9 cellular contexts compared by ENCODE assay signal in genomic region chr7:31488562-31489203, GRCh38.
A peak's percentile ranks its signal among the peaks of the same experiment; 100 is the strongest.
DNase-seq lines count a peak whose midpoint lies in the region; ATAC-seq lines count a peak whose summit lies in the region.
"Had no signal": no experiment of that assay in that cellular context is flagged by ENCODE, and none has a peak within 500 bp of the region (broad histone marks: within the 10 kb centered on the region; RNA-seq: fewer than 3 reads in every experiment).

No MANE protein-coding gene starts in this region.

- no peaks in the 10 kb centered on the region for H3K27me3 Mint-ChIP-seq in activated naive CD8-positive, alpha-beta T cell treated with anti-CD3 and anti-CD28 coated beads, Interleukin-2, amount 50 U/mL, for 24 hours
- H3K27me3 Mint-ChIP-seq: activated naive CD4-positive, alpha-beta T cell treated with anti-CD3 and anti-CD28 coated beads, Interleukin-2, amount 50 U/mL, for 24 hours had no signal

- no peak overlapping the region for H3K27ac Mint-ChIP-seq in activated naive CD8-positive, alpha-beta T cell treated with anti-CD3 and anti-CD28 coated beads, Interleukin-2, amount 50 U/mL, for 24 hours
- no peak overlapping the region for H3K27ac Mint-ChIP-seq in stimulated activated effector memory CD8-positive, alpha-beta T cell treated with anti-CD3 and anti-CD28 coated beads, Interleukin-12 subunit alpha, Interleukin-12 subunit beta, amount 100 ng/mL, for 72 hours
- H3K27ac Mint-ChIP-seq: activated naive CD4-positive, alpha-beta T cell treated with anti-CD3 and anti-CD28 coated beads, Interleukin-2, amount 50 U/mL, for 24 hours had no signal

- ATAC-seq in GM18873 (IDR thresholded peaks at IDR 0.05; ENCODE audit: low FRiP score, unreplicated experiment) (peak; percentile 88), HG03025 (IDR thresholded peaks at IDR 0.05; ENCODE audit: low FRiP score, unreplicated experiment) (peak; percentile 96)
- peak; percentile 68 for ATAC-seq in activated naive CD8-positive, alpha-beta T cell treated with anti-CD3 and anti-CD28 coated beads, Interleukin-2, amount 50 U/mL, for 24 hours
- ATAC-seq in stimulated activated effector memory CD8-positive, alpha-beta T cell treated with anti-CD3 and anti-CD28 coated beads, Interleukin-12 subunit alpha, Interleukin-12 subunit beta, amount 100 ng/mL, for 72 hours: peak; percentile 55

- no peaks in the 10 kb centered on the region for H3K36me3 Mint-ChIP-seq in activated naive CD8-positive, alpha-beta T cell treated with anti-CD3 and anti-CD28 coated beads, Interleukin-2, amount 50 U/mL, for 24 hours (ENCODE audit: low read depth)
- H3K36me3 Mint-ChIP-seq in stimulated activated effector memory CD8-positive, alpha-beta T cell treated with anti-CD3 and anti-CD28 coated beads, Interleukin-12 subunit alpha, Interleukin-12 subunit beta, amount 100 ng/mL, for 72 hours: no peaks in the 10 kb centered on the region
- H3K36me3 Mint-ChIP-seq: activated naive CD4-positive, alpha-beta T cell treated with anti-CD3 and anti-CD28 coated beads, Interleukin-2, amount 50 U/mL, for 24 hours had no signal

- no peaks in the 10 kb centered on the region for H3K4me1 Mint-ChIP-seq in activated naive CD8-positive, alpha-beta T cell treated with anti-CD3 and anti-CD28 coated beads, Interleukin-2, amount 50 U/mL, for 24 hours
- H3K4me1 Mint-ChIP-seq in stimulated activated effector memory CD8-positive, alpha-beta T cell treated with anti-CD3 and anti-CD28 coated beads, Interleukin-12 subunit alpha, Interleukin-12 subunit beta, amount 100 ng/mL, for 72 hours: no peaks in the 10 kb centered on the region
- H3K4me1 Mint-ChIP-seq: activated naive CD4-positive, alpha-beta T cell treated with anti-CD3 and anti-CD28 coated beads, Interleukin-2, amount 50 U/mL, for 24 hours had no signal

- H3K4me3 Mint-ChIP-seq in activated naive CD8-positive, alpha-beta T cell treated with anti-CD3 and anti-CD28 coated beads, Interleukin-2, amount 50 U/mL, for 24 hours: no peak overlapping the region
- no peak overlapping the region for H3K4me3 Mint-ChIP-seq in stimulated activated effector memory CD8-positive, alpha-beta T cell treated with anti-CD3 and anti-CD28 coated beads, Interleukin-12 subunit alpha, Interleukin-12 subunit beta, amount 100 ng/mL, for 72 hours
- H3K4me3 Mint-ChIP-seq: activated naive CD4-positive, alpha-beta T cell treated with anti-CD3 and anti-CD28 coated beads, Interleukin-2, amount 50 U/mL, for 24 hours had no signal

- DNase-seq in DMS114 treated with DMSO at 0.1 percent for 48 hours (lab: John Stamatoyannopoulos, UW; ENCODE audit: unreplicated experiment) (peak; percentile 12), NCI-H226 (peak; percentile 26), iris pigment epithelial cell (ENCODE audit: low read depth) (peak; percentile 16)
- DNase-seq in activated naive CD8-positive, alpha-beta T cell treated with anti-CD3 and anti-CD28 coated beads, Interleukin-2, amount 50 U/mL, for 24 hours: peak; percentile 41
- DNase-seq in stimulated activated effector memory CD8-positive, alpha-beta T cell treated with anti-CD3 and anti-CD28 coated beads, Interleukin-12 subunit alpha, Interleukin-12 subunit beta, amount 100 ng/mL, for 72 hours (ENCODE audit: low spot score in 2 of 2): peak; percentile 7 to 53
- no peak for DNase-seq in stimulated activated naive CD4-positive, alpha-beta T cell treated with Interleukin-2 at 50 U/mL for 16 hours (lab: John Stamatoyannopoulos, UW)

- H3K9me3 Mint-ChIP-seq in activated naive CD8-positive, alpha-beta T cell treated with anti-CD3 and anti-CD28 coated beads, Interleukin-2, amount 50 U/mL, for 24 hours: no peaks in the 10 kb centered on the region
- H3K9me3 Mint-ChIP-seq in stimulated activated effector memory CD8-positive, alpha-beta T cell treated with anti-CD3 and anti-CD28 coated beads, Interleukin-12 subunit alpha, Interleukin-12 subunit beta, amount 100 ng/mL, for 72 hours: peaks cover 6% of the 10 kb centered on the region
- H3K9me3 Mint-ChIP-seq: activated naive CD4-positive, alpha-beta T cell treated with anti-CD3 and anti-CD28 coated beads, Interleukin-2, amount 50 U/mL, for 24 hours had no signal
